In genomic region chr12:108930155-108930554, GRCh38 we compare ENCODE assay signal across 14 cellular contexts. TPM values are rescaled to one million over a fixed set of nuclear protein-coding genes. Genes with fewer than 3 reads are reported as not detected.
DNase-seq lines count a peak whose midpoint lies in the region; ATAC-seq and TF ChIP-seq lines count a peak whose summit lies in the region.
"Had no signal": no experiment of that assay in that cellular context is flagged by ENCODE, and none has a peak within 500 bp of the region (broad histone marks: within the 10 kb centered on the region; RNA-seq: fewer than 3 reads in every experiment).

No MANE protein-coding gene starts in this region.

- TF ChIP-seq CTCF in GM20000 (IDR thresholded peaks at IDR 0.05; ENCODE audit: extremely low read depth, missing control alignments) (no peak), mesothelial cell of epicardium (IDR thresholded peaks at IDR 0.05; ENCODE audit: unreplicated experiment) (no peak)

- H3K9me3 Mint-ChIP-seq in mesothelial cell of epicardium = peaks cover 9% of the 10 kb centered on the region

- H3K36me3 Mint-ChIP-seq in mesothelial cell of epicardium = no peaks in the 10 kb centered on the region

- no peak overlapping the region for H3K4me3 Mint-ChIP-seq in mesothelial cell of epicardium

- peaks cover 3% of the 10 kb centered on the region for H3K4me1 Mint-ChIP-seq in mesothelial cell of epicardium

- intact Hi-C loops in left colon (cut with DNase I, micrococcal nuclease) = no loop called here

- DNase-seq in CD1c-positive myeloid dendritic cell (ENCODE audit: extremely low spot score) (peak; percentile 39), GM20000 (ENCODE audit: low spot score) (peak; percentile 28), left colon (no peak), mesothelial cell of epicardium (ENCODE audit: low spot score in 2 of 2, unreplicated experiment in 2 of 2) (no peak), HuH-7.5 (ENCODE audit: low spot score) (no peak), DMS114 treated with DMSO at 0.1 percent for 48 hours (lab: John Stamatoyannopoulos, UW; ENCODE audit: unreplicated experiment) (no peak)
- DNase-seq: activated CD4-positive, CD25-positive, alpha-beta regulatory T cell treated with anti-CD3 and anti-CD28 coated beads, Interleukin-2, amount 50 U/mL, for 72 hours; Calu3; NCI-H1417 treated with DMSO at 0.1 percent for 48 hours; stimulated activated CD4-positive, alpha-beta T cell treated with anti-CD3 and anti-CD28 coated beads, Interleukin-2, amount 100 ng/mL, for 24 hours had no signal

- H3K27me3 Mint-ChIP-seq in mesothelial cell of epicardium (ENCODE audit: low read depth) = peaks cover 3% of the 10 kb centered on the region

- peak; percentile 42 for ATAC-seq in HG03442 (IDR thresholded peaks at IDR 0.05; ENCODE audit: unreplicated experiment)
- ATAC-seq in left colon = peak; percentile 95
- no peak for ATAC-seq in GM19452 (IDR thresholded peaks at IDR 0.05; ENCODE audit: unreplicated experiment)

- no peak overlapping the region for H3K27ac Mint-ChIP-seq in mesothelial cell of epicardium

RNA-seq across cellular contexts. Expression of gene DAO, which starts 50.3 kb away (rescaled TPM):
- total RNA-seq in left colon (1 to 10 TPM; 3.8 to 4.9 TPM), mesothelial cell of epicardium (not detected in 3 replicates)
- total RNA-seq: Calu3, mucosa of gallbladder, renal cortical epithelial cell had no signal

Comparison
In these comparisons a context has a peak if more than half of its experiments do, and no peak if none do; other contexts are left out.
1. DNase-seq: peak in CD1c-positive myeloid dendritic cell (single experiment) and GM20000 (single experiment); none in left colon (0 of 2), mesothelial cell of epicardium (0 of 2), HuH-7.5 (single experiment) and DMS114 treated with DMSO at 0.1 percent for 48 hours (single experiment).